In genomic region chr7:7773334-7774308, GRCh38 we compare ENCODE assay signal across 11 cellular contexts. TPM values are rescaled to one million over a fixed set of nuclear protein-coding genes. Genes with fewer than 3 reads are reported as not detected.
DNase-seq lines count a peak whose midpoint lies in the region; ATAC-seq, FAIRE-seq and TF ChIP-seq lines count a peak whose summit lies in the region.
"Had no signal": no experiment of that assay in that cellular context is flagged by ENCODE, and none has a peak within 500 bp of the region (broad histone marks: within the 10 kb centered on the region; RNA-seq: fewer than 3 reads in every experiment).

No MANE protein-coding gene starts in this region.

- ATAC-seq in GM19452 (IDR thresholded peaks at IDR 0.05; ENCODE audit: unreplicated experiment) = peak; percentile 45
- peak; percentile 54 for ATAC-seq in HG02938 (IDR thresholded peaks at IDR 0.05; ENCODE audit: unreplicated experiment)
- no peak for ATAC-seq in left colon

- TF ChIP-seq CTCF in GM12865 (IDR thresholded peaks at IDR 0.05; ENCODE audit: insufficient read depth, low read depth, low read length, missing control alignments) = no peak
- no peak for TF ChIP-seq CTCF in kidney (IDR thresholded peaks at IDR 0.05; ENCODE audit: borderline replicate concordance, extremely low read depth, insufficient read depth)

- intact Hi-C loops in kidney (cut with DNase I) = no loop called here
- intact Hi-C loops in left colon (cut with DNase I, micrococcal nuclease) = no loop called here

- H3K4me1 ChIP-seq in kidney (ENCODE audit: control insufficient read depth in 1 of 2, insufficient read depth in 1 of 2, low read depth in 1 of 2, low read length in 2 of 2) = no peaks in the 10 kb centered on the region

- DNase-seq in GM12865 (ENCODE audit: low read depth) (peak; percentile 61), NCI-H69 (lab: John Stamatoyannopoulos, UW) (peak; percentile 47), kidney (no peak), left colon (no peak)
- DNase-seq in activated CD8-positive, alpha-beta memory T cell treated with anti-CD3 and anti-CD28 coated beads, Interleukin-2, amount 50 U/mL, for 48 hours = no peak
- DNase-seq in activated naive CD4-positive, alpha-beta T cell treated with Interleukin-2 at 50 U/mL for 16 hours = no peak
- DNase-seq: CD8-positive, alpha-beta memory T cell; lower lobe of right lung had no signal

- no peak for FAIRE-seq in kidney (lab: Jason Lieb, UNC)
- FAIRE-seq: colon had no signal

- H3K36me3 ChIP-seq in kidney (ENCODE audit: control insufficient read depth in 1 of 2, insufficient read depth in 2 of 2, low read length in 2 of 2) = no peaks in the 10 kb centered on the region
- H3K36me3 ChIP-seq: lower lobe of right lung had no signal

- H3K9me3 ChIP-seq in kidney (ENCODE audit: control insufficient read depth in 1 of 2, low read length in 2 of 2) = no peaks in the 10 kb centered on the region
- H3K9me3 ChIP-seq: lower lobe of right lung had no signal

- no peak overlapping the region for H3K27ac ChIP-seq in kidney (ENCODE audit: low read depth in 2 of 2, low read length in 2 of 2)
- H3K27ac ChIP-seq: lower lobe of right lung had no signal

- H3K4me3 ChIP-seq in GM12865 (ENCODE audit: low read depth, low read length) (peak overlapping the region; percentile 3; the same call in 1 of the 2 replicates), kidney (ENCODE audit: low read length in 2 of 2) (no peak overlapping the region)
- H3K4me3 ChIP-seq: lower lobe of right lung had no signal

- no peak overlapping the region for H3K9ac ChIP-seq in kidney (ENCODE audit: low read length in 2 of 2)

RNA-seq across cellular contexts. Expression of gene RPA3, which starts 55.2 kb away (rescaled TPM):
- total RNA-seq in kidney (33.7 TPM), left colon (10 to 100 TPM; 25.5 to 26.4 TPM)
- 59.4 TPM for polyA plus RNA-seq in kidney (ENCODE audit: insufficient read depth, low read depth, low replicate concordance)

Comparison
In these comparisons a context has a peak if more than half of its experiments do, and no peak if none do; other contexts are left out.
1. DNase-seq: peak in GM12865 (single experiment) and NCI-H69 (single experiment); none in activated CD8-positive, alpha-beta memory T cell treated with anti-CD3 and anti-CD28 coated beads, Interleukin-2, amount 50 U/mL, for 48 hours (single experiment), activated naive CD4-positive, alpha-beta T cell treated with Interleukin-2 at 50 U/mL for 16 hours (single experiment), kidney (single experiment) and left colon (0 of 2).